8 cellular contexts compared by ENCODE assay signal in the genomic region with DNA sequence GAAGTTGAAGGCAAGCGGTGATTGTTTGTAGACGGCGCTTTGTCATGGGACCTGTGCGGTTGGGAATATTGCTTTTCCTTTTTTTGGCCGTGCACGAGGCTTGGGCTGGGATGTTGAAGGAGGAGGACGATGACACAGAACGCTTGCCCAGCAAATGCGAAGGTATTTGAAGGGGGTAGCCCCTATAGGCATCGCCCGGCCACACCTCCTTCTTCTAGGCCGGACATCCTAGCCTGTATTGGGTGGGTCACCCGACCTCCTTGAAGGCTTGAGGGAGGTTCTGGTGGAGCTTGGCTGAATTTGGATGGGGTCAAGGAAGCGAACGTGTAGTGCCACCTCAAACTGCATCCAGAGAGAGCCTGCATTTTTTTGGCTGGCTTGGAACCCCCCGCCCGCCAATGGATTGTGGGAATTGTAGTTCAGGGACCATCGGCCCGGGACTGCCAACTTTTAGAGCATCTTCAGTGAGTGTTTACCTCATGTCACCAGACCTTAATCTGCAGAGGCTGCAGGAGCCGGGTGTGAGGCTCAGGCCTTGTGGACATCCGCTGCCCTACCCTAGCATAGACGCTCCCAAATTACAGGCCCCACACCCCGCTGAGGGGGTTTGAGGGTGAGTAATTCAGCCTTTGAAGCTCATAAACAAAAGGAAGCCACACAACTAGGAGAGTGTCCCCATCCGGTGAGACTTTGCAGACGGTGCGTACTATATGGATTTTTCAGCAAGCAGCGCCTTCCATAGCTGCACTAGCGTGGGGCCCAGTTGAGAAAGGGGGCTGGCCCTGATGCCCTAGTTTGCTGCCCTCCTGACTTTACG. TPM values are rescaled to one million over a fixed set of nuclear protein-coding genes. Genes with fewer than 3 reads are reported as not detected.
A peak's percentile ranks its signal among the peaks of the same experiment; 100 is the strongest.
DNase-seq lines count a peak whose midpoint lies in the region; ATAC-seq, FAIRE-seq and TF ChIP-seq lines count a peak whose summit lies in the region.

No MANE protein-coding gene starts in this region.

- no peaks in the 10 kb centered on the region for H3K27me3 ChIP-seq in CD4-positive, CD25-positive, alpha-beta regulatory T cell (ENCODE audit: control insufficient read depth, insufficient read depth, low read length)
- H3K27me3 ChIP-seq in cardiac muscle cell (no peaks in the 10 kb centered on the region), pancreas (no peaks in the 10 kb centered on the region), upper lobe of left lung (no peaks in the 10 kb centered on the region)

- no peak for TF ChIP-seq POLR2A in upper lobe of left lung (IDR thresholded peaks at IDR 0.05)

- peaks cover 30% of the 10 kb centered on the region for H3K4me1 ChIP-seq in CD4-positive, CD25-positive, alpha-beta regulatory T cell (ENCODE audit: control insufficient read depth, insufficient read depth, low read length, poor library complexity, severe bottlenecking)
- H3K4me1 ChIP-seq in cardiac muscle cell (ENCODE audit: low read depth) (peaks cover 8% of the 10 kb centered on the region), pancreas (peaks cover 0 to 6% (median 0%) of the 10 kb centered on the region in 3 donors), upper lobe of left lung (peaks cover 16 to 29% (median 17%) of the 10 kb centered on the region in 4 donors)

- peaks cover 5% of the 10 kb centered on the region for H3K36me3 ChIP-seq in CD4-positive, CD25-positive, alpha-beta regulatory T cell (ENCODE audit: control insufficient read depth, insufficient read depth, low read length)
- H3K36me3 ChIP-seq in cardiac muscle cell (no peaks in the 10 kb centered on the region), pancreas (no peaks in the 10 kb centered on the region), upper lobe of left lung (peaks cover 0 to 6% (median 0%) of the 10 kb centered on the region in 4 donors)

- no peak for TF ChIP-seq EP300 in upper lobe of left lung (IDR thresholded peaks at IDR 0.05)

- H3K27me3 Mint-ChIP-seq in CD4-positive, CD25-positive, alpha-beta regulatory T cell, result peaks cover 5% of the 10 kb centered on the region
- H3K27me3 Mint-ChIP-seq in activated naive CD8-positive, alpha-beta T cell treated with anti-CD3 and anti-CD28 coated beads for 36 hours, result no peaks in the 10 kb centered on the region

- H3K36me3 Mint-ChIP-seq in CD4-positive, CD25-positive, alpha-beta regulatory T cell, result no peaks in the 10 kb centered on the region
- H3K36me3 Mint-ChIP-seq in activated naive CD8-positive, alpha-beta T cell treated with anti-CD3 and anti-CD28 coated beads for 36 hours, result peaks cover 16% of the 10 kb centered on the region

- peak overlapping the region; percentile 95 for H3K27ac ChIP-seq in CD4-positive, CD25-positive, alpha-beta regulatory T cell (ENCODE audit: insufficient read depth, low read length, poor library complexity, severe bottlenecking)
- H3K27ac ChIP-seq in cardiac muscle cell, result peak overlapping the region; percentile 95
- H3K27ac ChIP-seq in pancreas, result peak overlapping the region; percentile 88 to 97 (median 94)
- peak overlapping the region; percentile 79 to 89 (median 86) for H3K27ac ChIP-seq in upper lobe of left lung

- peak overlapping the region; percentile 97 to 100 (median 98) for H3K27ac Mint-ChIP-seq in CD4-positive, CD25-positive, alpha-beta regulatory T cell
- H3K27ac Mint-ChIP-seq in activated naive CD8-positive, alpha-beta T cell treated with anti-CD3 and anti-CD28 coated beads for 36 hours, result peak overlapping the region; percentile 94

- H3K4me3 Mint-ChIP-seq in CD4-positive, CD25-positive, alpha-beta regulatory T cell, result peak overlapping the region; percentile 95 to 99 (median 98)
- peak overlapping the region; percentile 99 for H3K4me3 Mint-ChIP-seq in activated naive CD8-positive, alpha-beta T cell treated with anti-CD3 and anti-CD28 coated beads for 36 hours

- H3K4me1 Mint-ChIP-seq in CD4-positive, CD25-positive, alpha-beta regulatory T cell, result peaks cover 0 to 38% (median 20%) of the 10 kb centered on the region in 4 donors
- peaks cover 17% of the 10 kb centered on the region for H3K4me1 Mint-ChIP-seq in activated naive CD8-positive, alpha-beta T cell treated with anti-CD3 and anti-CD28 coated beads for 36 hours

- TF ChIP-seq CTCF in cardiac muscle cell (IDR thresholded peaks at IDR 0.05; ENCODE audit: low read depth, low read length), result no peak
- no peak for TF ChIP-seq CTCF in pancreas (IDR thresholded peaks at IDR 0.05)
- TF ChIP-seq CTCF in upper lobe of left lung (IDR thresholded peaks at IDR 0.05), result no peak

- peak; percentile 66 to 69 for ATAC-seq in CD4-positive, CD25-positive, alpha-beta regulatory T cell (ENCODE audit: low read depth in 2 of 2)
- peak; percentile 67 for ATAC-seq in HG03378 (IDR thresholded peaks at IDR 0.05; ENCODE audit: unreplicated experiment)
- ATAC-seq in pancreas, result peak; percentile 18 to 61 (median 54)
- peak; percentile 67 to 84 for ATAC-seq in upper lobe of left lung (ENCODE audit: low FRiP score in 2 of 2)

- peak; percentile 61 to 81 (median 76) for DNase-seq in CD4-positive, CD25-positive, alpha-beta regulatory T cell
- DNase-seq in GM19238 (ENCODE audit: insufficient read length, low spot score) (peak; percentile 74), RKO (ENCODE audit: low spot score) (peak; percentile 92), cardiac muscle cell (ENCODE audit: low read depth in 1 of 2, low spot score in 1 of 2) (peak; percentile 69 to 72), pancreas (peak in 2 of 6 donors; percentile 50 to 56), upper lobe of left lung (peak in 1 of 2 donors; percentile 41)
- DNase-seq in activated naive CD8-positive, alpha-beta T cell treated with anti-CD3 and anti-CD28 coated beads for 36 hours, result peak; percentile 73

- intact Hi-C loops in pancreas (cut with DNase I), result no loop called here

- 18 to 19% methylated on average over 29 of the region's 29 CpGs for WGBS in pancreas, 2 donors
- 10 to 16% methylated on average over 14 to 29 of the region's 29 CpGs for WGBS in upper lobe of left lung, 2 donors

- FAIRE-seq in pancreas (lab: Jason Lieb, UNC), result no peak

- peak overlapping the region; percentile 95 for H3K4me3 ChIP-seq in CD4-positive, CD25-positive, alpha-beta regulatory T cell (ENCODE audit: low read depth, low read length)
- H3K4me3 ChIP-seq in cardiac muscle cell (peak overlapping the region; percentile 88), pancreas (peak overlapping the region; percentile 2 to 75 (median 42)), upper lobe of left lung (peak overlapping the region; percentile 42 to 91 (median 68))

- no peaks in the 10 kb centered on the region for H3K9me3 Mint-ChIP-seq in CD4-positive, CD25-positive, alpha-beta regulatory T cell
- no peaks in the 10 kb centered on the region for H3K9me3 Mint-ChIP-seq in activated naive CD8-positive, alpha-beta T cell treated with anti-CD3 and anti-CD28 coated beads for 36 hours

- H3K9me3 ChIP-seq in CD4-positive, CD25-positive, alpha-beta regulatory T cell (ENCODE audit: control insufficient read depth in 2 of 2, low read length in 2 of 2), result no peaks in the 10 kb centered on the region
- H3K9me3 ChIP-seq in cardiac muscle cell (ENCODE audit: low read depth), result no peaks in the 10 kb centered on the region
- no peaks in the 10 kb centered on the region for H3K9me3 ChIP-seq in pancreas
- no peaks in the 10 kb centered on the region for H3K9me3 ChIP-seq in upper lobe of left lung

RNA-seq across cellular contexts. Expression of a gene that starts 0.5 kb away (rescaled TPM):
- total RNA-seq in CD4-positive, CD25-positive, alpha-beta regulatory T cell, result 20.7 TPM
- 10 to 100 TPM; 14.1 to 20.6 (median 17.6) TPM for polyA plus RNA-seq in CD4-positive, CD25-positive, alpha-beta regulatory T cell
- total RNA-seq in activated naive CD8-positive, alpha-beta T cell treated with anti-CD3 and anti-CD28 coated beads for 36 hours, result 10 to 100 TPM; 10.1 to 10.2 TPM
- 13.8 and 16.8 TPM in 2 replicates for total RNA-seq in cardiac muscle cell
- polyA plus RNA-seq in cardiac muscle cell, result 18.4 and 18.9 TPM in 2 replicates
- total RNA-seq in pancreas, result 1 to 10 TPM; 1.8 to 6.5 (median 2.8) TPM
- polyA plus RNA-seq in pancreas, result 10 to 100 TPM in 1 of 2 donors, 1 to 10 TPM in 1; 4.7 to 10.8 TPM
- total RNA-seq in upper lobe of left lung, result 10 to 100 TPM in 2 of 6 donors, 1 to 10 TPM in 4; 2.9 to 14.6 (median 6.5) TPM

RNA-seq across cellular contexts. Expression of a gene that starts 0.8 kb away (rescaled TPM):
- total RNA-seq in CD4-positive, CD25-positive, alpha-beta regulatory T cell, result 47.1 TPM
- polyA plus RNA-seq in CD4-positive, CD25-positive, alpha-beta regulatory T cell, result 10 to 100 TPM; 17.9 to 24.5 (median 21.9) TPM
- 10 to 100 TPM; 59.7 to 61.1 TPM for total RNA-seq in activated naive CD8-positive, alpha-beta T cell treated with anti-CD3 and anti-CD28 coated beads for 36 hours
- 104 and 163 TPM in 2 replicates for total RNA-seq in cardiac muscle cell
- polyA plus RNA-seq in cardiac muscle cell, result 99.4 and 112 TPM in 2 replicates
- 10 to 100 TPM; 11.7 to 27.2 (median 13.9) TPM for total RNA-seq in pancreas
- polyA plus RNA-seq in pancreas, result 10 to 100 TPM; 31.3 to 39.6 TPM
- total RNA-seq in upper lobe of left lung, result 10 to 100 TPM; 33.4 to 76.5 (median 53.0) TPM

RNA-seq across cellular contexts. Expression of a gene that starts 6.9 kb away (rescaled TPM):
- total RNA-seq in CD4-positive, CD25-positive, alpha-beta regulatory T cell, result 4.0 TPM
- polyA plus RNA-seq in CD4-positive, CD25-positive, alpha-beta regulatory T cell, result 1 to 10 TPM; 1.6 to 3.8 (median 2.3) TPM
- 1 to 10 TPM; 3.2 to 3.3 TPM for total RNA-seq in activated naive CD8-positive, alpha-beta T cell treated with anti-CD3 and anti-CD28 coated beads for 36 hours
- 3.7 and 4.2 TPM in 2 replicates for total RNA-seq in cardiac muscle cell
- polyA plus RNA-seq in cardiac muscle cell, result 4.3 and 5.1 TPM in 2 replicates
- total RNA-seq in pancreas, result 1 to 10 TPM; 1.1 to 2.1 (median 1.7) TPM
- 1 to 10 TPM; 2.1 to 3.7 TPM for polyA plus RNA-seq in pancreas
- 10 to 100 TPM in 1 of 6 donors, 1 to 10 TPM in 5; 1.0 to 11.4 (median 3.3) TPM for total RNA-seq in upper lobe of left lung

RNA-seq across cellular contexts. Expression of a gene that starts 18.5 kb away (rescaled TPM):
- 5.6 TPM for total RNA-seq in CD4-positive, CD25-positive, alpha-beta regulatory T cell
- polyA plus RNA-seq in CD4-positive, CD25-positive, alpha-beta regulatory T cell, result 1 to 10 TPM; 2.6 to 6.4 (median 4.3) TPM
- total RNA-seq in activated naive CD8-positive, alpha-beta T cell treated with anti-CD3 and anti-CD28 coated beads for 36 hours, result 10 to 100 TPM; 13.0 to 13.1 TPM
- total RNA-seq in cardiac muscle cell (31.7 and 35.2 TPM in 2 replicates), pancreas (10 to 100 TPM in 5 of 6 donors, 1 to 10 TPM in 1; 8.6 to 14.6 (median 10.9) TPM), upper lobe of left lung (100 to 1,000 TPM in 1 of 6 donors, 10 to 100 TPM in 5; 17.3 to 142 (median 19.4) TPM)
- polyA plus RNA-seq in cardiac muscle cell (15.8 and 29.3 TPM in 2 replicates), pancreas (10 to 100 TPM; 23.5 to 25.4 TPM)

RNA-seq across cellular contexts. Expression of a gene that starts 18.7 kb away (rescaled TPM):
- total RNA-seq in CD4-positive, CD25-positive, alpha-beta regulatory T cell, result 82.0 TPM
- 10 to 100 TPM; 31.2 to 45.2 (median 35.8) TPM for polyA plus RNA-seq in CD4-positive, CD25-positive, alpha-beta regulatory T cell
- total RNA-seq in activated naive CD8-positive, alpha-beta T cell treated with anti-CD3 and anti-CD28 coated beads for 36 hours, result 100 to 1,000 TPM; 476 to 482 TPM
- total RNA-seq in cardiac muscle cell (68.9 and 88.3 TPM in 2 replicates), pancreas (10 to 100 TPM; 21.7 to 38.4 (median 24.1) TPM), upper lobe of left lung (10 to 100 TPM; 29.3 to 78.6 (median 44.1) TPM)
- polyA plus RNA-seq in cardiac muscle cell (77.2 and 105 TPM in 2 replicates), pancreas (10 to 100 TPM; 63.1 to 77.0 TPM)

Comparison
In these comparisons a context has a peak if more than half of its experiments do, and no peak if none do; other contexts are left out.
1. H3K4me3 ChIP-seq: peak in every context shown above with its lines; median percentile 95 in CD4-positive, CD25-positive, alpha-beta regulatory T cell; 88 in cardiac muscle cell; 68 in upper lobe of left lung; 42 in pancreas.